8 cellular contexts compared by ENCODE assay signal in genomic region chr5:42949348-42950090, GRCh38.
DNase-seq lines count a peak whose midpoint lies in the region; ATAC-seq and TF ChIP-seq lines count a peak whose summit lies in the region.

No MANE protein-coding gene starts in this region.

- DNase-seq in HFFc6 (peak; percentile 75), NCI-H2227 (lab: John Stamatoyannopoulos, UW; ENCODE audit: unreplicated experiment) (peak; percentile 68), upper lobe of right lung (peak; percentile 77), NCI-H1930 (lab: John Stamatoyannopoulos, UW) (no peak)
- DNase-seq in activated CD4-positive, alpha-beta memory T cell treated with anti-CD3 and anti-CD28 coated beads, Interleukin-2, amount 10 ng/mL, durations not matched to agents 7 days and 5 days, result peak; percentile 79
- peak; percentile 67 to 74 (median 72) for DNase-seq in effector memory CD8-positive, alpha-beta T cell
- DNase-seq in naive thymus-derived CD4-positive, alpha-beta T cell, result peak; percentile 36 to 66 (median 58)

- H3K4me3 ChIP-seq in GM12875 (ENCODE audit: low read depth, low read length), result peak overlapping the region; percentile 33
- peak overlapping the region; percentile 80 for H3K4me3 ChIP-seq in naive thymus-derived CD4-positive, alpha-beta T cell (ENCODE audit: low read length)
- peak overlapping the region; percentile 56 for H3K4me3 ChIP-seq in upper lobe of right lung

- peaks cover 40% of the 10 kb centered on the region for H3K9me3 Mint-ChIP-seq in HFFc6
- peaks cover 8% of the 10 kb centered on the region for H3K9me3 Mint-ChIP-seq in activated CD4-positive, alpha-beta memory T cell treated with anti-CD3 and anti-CD28 coated beads, Interleukin-2, amount 10 ng/mL, durations not matched to agents 7 days and 5 days
- H3K9me3 Mint-ChIP-seq in effector memory CD8-positive, alpha-beta T cell, result no peaks in the 10 kb centered on the region
- H3K9me3 Mint-ChIP-seq in naive thymus-derived CD4-positive, alpha-beta T cell, result peaks cover 0 to 26% (median 4%) of the 10 kb centered on the region in 11 donors

- peak overlapping the region; percentile 98 for H3K27ac ChIP-seq in naive thymus-derived CD4-positive, alpha-beta T cell (ENCODE audit: low read depth, low read length)
- peak overlapping the region; percentile 91 for H3K27ac ChIP-seq in upper lobe of right lung

- peak overlapping the region; percentile 86 for H3K4me3 Mint-ChIP-seq in HFFc6
- H3K4me3 Mint-ChIP-seq in activated CD4-positive, alpha-beta memory T cell treated with anti-CD3 and anti-CD28 coated beads, Interleukin-2, amount 10 ng/mL, durations not matched to agents 7 days and 5 days, result peak overlapping the region; percentile 85
- peak overlapping the region; percentile 95 for H3K4me3 Mint-ChIP-seq in effector memory CD8-positive, alpha-beta T cell
- H3K4me3 Mint-ChIP-seq in naive thymus-derived CD4-positive, alpha-beta T cell, result peak overlapping the region; percentile 82 to 99 (median 97)

- H3K27me3 ChIP-seq in naive thymus-derived CD4-positive, alpha-beta T cell (ENCODE audit: control insufficient read depth in 2 of 2, insufficient read depth in 2 of 2, low read length in 2 of 2), result no peaks in the 10 kb centered on the region
- peaks cover 92% of the 10 kb centered on the region for H3K27me3 ChIP-seq in upper lobe of right lung

- peaks cover 3% of the 10 kb centered on the region; the same call in 1 of the 2 replicates for H3K27me3 Mint-ChIP-seq in HFFc6 (ENCODE audit: insufficient read depth)
- no peaks in the 10 kb centered on the region for H3K27me3 Mint-ChIP-seq in activated CD4-positive, alpha-beta memory T cell treated with anti-CD3 and anti-CD28 coated beads, Interleukin-2, amount 10 ng/mL, durations not matched to agents 7 days and 5 days
- H3K27me3 Mint-ChIP-seq in effector memory CD8-positive, alpha-beta T cell, result no peaks in the 10 kb centered on the region
- peaks cover 0 to 14% (median 0%) of the 10 kb centered on the region in 5 donors for H3K27me3 Mint-ChIP-seq in naive thymus-derived CD4-positive, alpha-beta T cell

- CTCF ChIA-PET in activated CD4-positive, alpha-beta memory T cell treated with anti-CD3 and anti-CD28 coated beads, Interleukin-2, amount 10 ng/mL, durations not matched to agents 7 days and 5 days (lab: Charles Lee), result interaction anchor here (0.8 to 7.0 kb wide), 17 partner anchors 10 to 535 kb away, joined by 3 to 59 read pairs (median 8); partner anchors contain the start of gene TMEM267
- CTCF ChIA-PET in naive thymus-derived CD4-positive, alpha-beta T cell (lab: Charles Lee), result interaction anchor here (0.6 to 3.5 kb wide), 19 partner anchors 9 to 534 kb away, joined by 3 to 20 read pairs (median 4); partner anchors contain the start of gene TMEM267

- POLR2A ChIA-PET in activated CD4-positive, alpha-beta memory T cell treated with anti-CD3 and anti-CD28 coated beads, Interleukin-2, amount 10 ng/mL, durations not matched to agents 7 days and 5 days (lab: Charles Lee), result interaction anchor here (0.7 to 7.8 kb wide), 20 partner anchors 9 to 1045 kb away, joined by 3 to 393 read pairs (median 11); partner anchors contain the start of genes ANXA2R, C5orf34, HMGCS1 and NNT
- POLR2A ChIA-PET in naive thymus-derived CD4-positive, alpha-beta T cell (lab: Charles Lee), result interaction anchor here (0.5 to 9.8 kb wide), 29 partner anchors 8 to 1074 kb away, joined by 3 to 515 read pairs (median 5); partner anchors contain the start of genes ANXA2R, HMGCS1, RIMOC1 and TMEM267

- H3K27ac Mint-ChIP-seq in HFFc6, result peak overlapping the region; percentile 96
- peak overlapping the region; percentile 100 for H3K27ac Mint-ChIP-seq in activated CD4-positive, alpha-beta memory T cell treated with anti-CD3 and anti-CD28 coated beads, Interleukin-2, amount 10 ng/mL, durations not matched to agents 7 days and 5 days
- peak overlapping the region; percentile 100 for H3K27ac Mint-ChIP-seq in effector memory CD8-positive, alpha-beta T cell
- peak overlapping the region; percentile 97 to 100 (median 99) for H3K27ac Mint-ChIP-seq in naive thymus-derived CD4-positive, alpha-beta T cell

- ATAC-seq in effector memory CD8-positive, alpha-beta T cell (replicated peaks), result peak; percentile 45
- peak; percentile 49 for ATAC-seq in naive thymus-derived CD4-positive, alpha-beta T cell
- peak; percentile 65 for ATAC-seq in upper lobe of right lung

- no peaks in the 10 kb centered on the region for H3K36me3 ChIP-seq in naive thymus-derived CD4-positive, alpha-beta T cell (ENCODE audit: control insufficient read depth in 2 of 3, insufficient read depth in 3 of 3, low read length in 3 of 3)
- no peaks in the 10 kb centered on the region for H3K36me3 ChIP-seq in upper lobe of right lung

- H3K36me3 Mint-ChIP-seq in HFFc6 (ENCODE audit: low read depth), result peaks cover 25% of the 10 kb centered on the region
- peaks cover 22% of the 10 kb centered on the region for H3K36me3 Mint-ChIP-seq in activated CD4-positive, alpha-beta memory T cell treated with anti-CD3 and anti-CD28 coated beads, Interleukin-2, amount 10 ng/mL, durations not matched to agents 7 days and 5 days (ENCODE audit: low read depth)
- H3K36me3 Mint-ChIP-seq in effector memory CD8-positive, alpha-beta T cell (ENCODE audit: insufficient read depth), result peaks cover 57% of the 10 kb centered on the region
- H3K36me3 Mint-ChIP-seq in naive thymus-derived CD4-positive, alpha-beta T cell, result peaks cover 0 to 16% (median 10%) of the 10 kb centered on the region in 5 donors

- peaks cover 5 to 22% of the 10 kb centered on the region in 2 donors for H3K4me1 ChIP-seq in naive thymus-derived CD4-positive, alpha-beta T cell (ENCODE audit: control insufficient read depth in 2 of 2, insufficient read depth in 2 of 2, low read length in 2 of 2)
- peaks cover 17% of the 10 kb centered on the region for H3K4me1 ChIP-seq in upper lobe of right lung

- TF ChIP-seq CTCF in GM12875 (IDR thresholded peaks at IDR 0.05; ENCODE audit: borderline replicate concordance, insufficient read depth, low read depth, low read length) (peak; percentile 53), HFFc6 (IDR thresholded peaks at IDR 0.05) (peak; percentile 75), upper lobe of right lung (IDR thresholded peaks at IDR 0.05) (peak; percentile 47)

- intact Hi-C loops in naive thymus-derived CD4-positive, alpha-beta T cell (cut with micrococcal nuclease), result loop anchor here (1.0 to 5.0 kb wide), 12 partner anchors 40 to 1047 kb away; partner anchors contain the start of genes RIMOC1 (in 2 of the 2), ANXA2R (in 1 of the 2), HMGCS1 (in 1 of the 2) and NIM1K (in 1 of the 2)
- intact Hi-C loops in upper lobe of right lung (cut with DNase I), result loop anchor here (5.0 kb wide), 1 partner anchor 38 kb away; no protein-coding TSS in a partner anchor

- H3K9me3 ChIP-seq in naive thymus-derived CD4-positive, alpha-beta T cell (ENCODE audit: control insufficient read depth in 2 of 3, low read length in 3 of 3), result peaks cover 0 to 14% (median 4%) of the 10 kb centered on the region in 3 experiments
- no peaks in the 10 kb centered on the region for H3K9me3 ChIP-seq in upper lobe of right lung

- peaks cover 40% of the 10 kb centered on the region for H3K4me1 Mint-ChIP-seq in HFFc6 (ENCODE audit: low read depth)
- peaks cover 40% of the 10 kb centered on the region for H3K4me1 Mint-ChIP-seq in activated CD4-positive, alpha-beta memory T cell treated with anti-CD3 and anti-CD28 coated beads, Interleukin-2, amount 10 ng/mL, durations not matched to agents 7 days and 5 days
- peaks cover 21 to 31% of the 10 kb centered on the region in 2 donors for H3K4me1 Mint-ChIP-seq in effector memory CD8-positive, alpha-beta T cell (ENCODE audit: low read depth in 2 of 2)
- H3K4me1 Mint-ChIP-seq in naive thymus-derived CD4-positive, alpha-beta T cell, result peaks cover 13 to 52% (median 23%) of the 10 kb centered on the region in 7 donors

Comparison
In these comparisons a context has a peak if more than half of its experiments do, and no peak if none do; other contexts are left out.
1. DNase-seq: peak in HFFc6 (single experiment), NCI-H2227 (single experiment), activated CD4-positive, alpha-beta memory T cell treated with anti-CD3 and anti-CD28 coated beads, Interleukin-2, amount 10 ng/mL, durations not matched to agents 7 days and 5 days (single experiment), effector memory CD8-positive, alpha-beta T cell (3 of 3), naive thymus-derived CD4-positive, alpha-beta T cell (9 of 9) and upper lobe of right lung (single experiment); none in NCI-H1930 (0 of 2).
2. Peak in every context shown above with its lines, with median percentiles within 50 percentile points of each other: H3K4me3 ChIP-seq, CTCF ChIP-seq, H3K27ac Mint-ChIP-seq, H3K4me3 Mint-ChIP-seq and ATAC-seq.